Comparison of ENCODE assay signal across 23 cellular contexts in the genomic region with DNA sequence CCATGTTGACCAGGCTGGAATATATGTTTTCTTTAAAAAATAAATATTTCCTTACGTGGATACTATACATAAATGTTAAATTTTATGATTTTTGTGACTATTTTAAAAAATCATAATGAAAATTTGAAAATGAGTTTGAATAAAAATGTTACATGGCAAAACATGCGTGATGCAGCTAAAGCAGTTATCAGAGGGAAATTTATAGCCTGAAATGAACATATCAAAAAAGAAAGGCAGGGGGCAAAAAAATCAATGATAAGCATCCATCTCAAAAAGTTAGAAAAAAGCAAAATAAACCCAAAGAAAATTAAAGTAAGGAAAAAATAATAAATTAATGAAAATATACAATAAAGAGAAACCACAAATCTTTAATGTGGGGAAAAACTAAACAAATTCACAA. TPM values are rescaled to one million over a fixed set of nuclear protein-coding genes. Genes with fewer than 3 reads are reported as not detected.
A peak's percentile ranks its signal among the peaks of the same experiment; 100 is the strongest.
DNase-seq lines count a peak whose midpoint lies in the region; ATAC-seq, FAIRE-seq and TF ChIP-seq lines count a peak whose summit lies in the region.
"Had no signal": no experiment of that assay in that cellular context is flagged by ENCODE, and none has a peak within 500 bp of the region (broad histone marks: within the 10 kb centered on the region; RNA-seq: fewer than 3 reads in every experiment).

No MANE protein-coding gene starts in this region.

- in situ Hi-C loops in K562 (cut with MboI), result no loop called here

- H3K9me1 ChIP-seq in K562 (ENCODE audit: control insufficient read depth, insufficient read depth, low read length), result no peaks in the 10 kb centered on the region

- FAIRE-seq in K562 (lab: Jason Lieb, UNC), result no peak
- FAIRE-seq: A549, GM12891, GM19239 had no signal

- H3K9me2 ChIP-seq in SK-N-SH, result no peaks in the 10 kb centered on the region

- WGBS in SK-N-SH (ENCODE audit: low lambda C conversion rate), result 65% methylated on average over 2 of the region's 2 CpGs
- 44% methylated on average over 2 of the region's 2 CpGs for WGBS in K562 (ENCODE audit: insufficient coverage, low coverage, missing lambda C conversion rate)

- H3K4me1 ChIP-seq in SK-N-SH (ENCODE audit: control insufficient read depth in 1 of 2, insufficient read depth in 2 of 2, low read depth in 1 of 2, low read length in 1 of 2) (peaks cover 5 to 8% of the 10 kb centered on the region in 2 experiments; a peak in 3 of 4 replicates), Caco-2 (peaks cover 6% of the 10 kb centered on the region; the same call in 1 of the 2 replicates), K562 (replicated peaks in 1 of 2; ENCODE audit: control insufficient read depth in 2 of 2, insufficient read depth in 2 of 2, low read length in 2 of 2) (peaks cover 0 to under 1% of the 10 kb centered on the region in 2 experiments; a peak in 1 of 5 replicates), colonic mucosa (no peaks in the 10 kb centered on the region)
- H3K4me1 ChIP-seq: A549 had no signal

- H3K4me1 Mint-ChIP-seq in Caco-2 (ENCODE audit: low read depth, unreplicated experiment), result peaks cover 7% of the 10 kb centered on the region
- peaks cover 33% of the 10 kb centered on the region for H3K4me1 Mint-ChIP-seq in T-helper 17 cell

- BruUV-seq in Caco-2 (replicated peaks; lab: Mats Ljungman, UMichigan), result no TSS peak
- no TSS peak for BruUV-seq in K562 (replicated peaks; lab: Mats Ljungman, UMichigan)

- CTCF ChIA-PET in SK-N-SH (lab: Yijun Ruan, JAX) (no interaction called here), Caco-2 (lab: Charles Lee) (no interaction called here), K562 (lab: Yijun Ruan, JAX; ENCODE audit: low intra/inter-chr PET ratio) (no interaction called here), GM10248 (lab: Yijun Ruan, JAX) (interaction anchor here (1.3 to 1.4 kb wide), 2 partner anchors 11 to 141 kb away, joined by 3 to 4 read pairs; no protein-coding TSS in a partner anchor)

- peaks cover 57% of the 10 kb centered on the region for H3K79me2 ChIP-seq in SK-N-SH (ENCODE audit: insufficient read depth)
- peaks cover 64% of the 10 kb centered on the region for H3K79me2 ChIP-seq in K562 (ENCODE audit: control insufficient read depth, insufficient read depth, low read length)

- DNase-seq in SK-N-SH (no peak), Caco-2 (no peak), T-helper 17 cell (no peak), K562 (ENCODE audit: extremely low read depth in 1 of 4, low spot score in 3 of 4) (no peak), GM10248 (ENCODE audit: extremely low spot score) (no peak), colonic mucosa (no peak)
- DNase-seq: AML-193; CD4-positive, alpha-beta T cell; CD8-positive, alpha-beta T cell; DMS 273 treated with DMSO at 0.1 percent for 48 hours; DMS153; DMS53; DMS79; DND-41; GDM1 had no signal

- H3K27ac ChIP-seq in SK-N-SH (ENCODE audit: low read depth in 2 of 2, low read length in 1 of 2) (no peak overlapping the region), K562 (ENCODE audit: extremely low read depth, low read depth, low read length) (no peak overlapping the region), colonic mucosa (no peak overlapping the region)
- H3K27ac ChIP-seq: 22Rv1; A549; BLaER1 treated with 17β-estradiol and CSF1 and Interleukin-3, amounts not matched to agents 10 nM and 100 nM; C4-2B had no signal

- H4K20me1 ChIP-seq in SK-N-SH (ENCODE audit: insufficient read depth) (no peaks in the 10 kb centered on the region), K562 (replicated peaks; ENCODE audit: control insufficient read depth, insufficient read depth, low read length) (no peaks in the 10 kb centered on the region)

- H3K36me3 Mint-ChIP-seq in Caco-2 (ENCODE audit: insufficient read depth, unreplicated experiment) (peaks cover 24% of the 10 kb centered on the region), T-helper 17 cell (ENCODE audit: low read depth) (peaks cover 7% of the 10 kb centered on the region)

- H3K27me3 ChIP-seq in SK-N-SH (ENCODE audit: insufficient read depth) (no peaks in the 10 kb centered on the region), Caco-2 (replicated peaks; ENCODE audit: control insufficient read depth, insufficient read depth, low read length) (no peaks in the 10 kb centered on the region), K562 (ENCODE audit: control insufficient read depth in 2 of 2, insufficient read depth in 2 of 2, low read length in 2 of 2) (no peaks in the 10 kb centered on the region), colonic mucosa (no peaks in the 10 kb centered on the region)
- H3K27me3 ChIP-seq: BLaER1 treated with 17β-estradiol and CSF1 and Interleukin-3, amounts not matched to agents 10 nM and 100 nM had no signal

- TF ChIP-seq POLR2A in K562 (conservative IDR thresholded peaks at IDR 0.05), result no peak

- TF ChIP-seq EP300 in SK-N-SH (IDR thresholded peaks at IDR 0.05; ENCODE audit: borderline replicate concordance in 1 of 2, low read depth in 1 of 2, low read length in 1 of 2) (no peak), K562 (IDR thresholded peaks at IDR 0.05; ENCODE audit: low read length) (no peak)

- no peak overlapping the region for H2AFZ ChIP-seq in SK-N-SH (ENCODE audit: low read depth)
- H2AFZ ChIP-seq in K562 (ENCODE audit: low read depth, low read length), result no peak overlapping the region

- H3K27me3 Mint-ChIP-seq in Caco-2 (ENCODE audit: insufficient read depth, unreplicated experiment) (no peaks in the 10 kb centered on the region), T-helper 17 cell (no peaks in the 10 kb centered on the region)
- H3K27me3 Mint-ChIP-seq: B cell; CD4-positive, alpha-beta T cell had no signal

- peak overlapping the region; percentile 62 for H3K27ac Mint-ChIP-seq in Caco-2 (ENCODE audit: unreplicated experiment)
- H3K27ac Mint-ChIP-seq in T-helper 17 cell, result peak overlapping the region; percentile 46
- H3K27ac Mint-ChIP-seq: B cell; CD4-positive, alpha-beta T cell; CD8-positive, alpha-beta T cell had no signal

- no peak for ATAC-seq in SK-N-SH treated with all-trans-retinoic acid at 6 μM for 48 hours
- ATAC-seq in T-helper 17 cell, result no peak
- ATAC-seq in K562, result no peak
- ATAC-seq: A549; CD8-positive, alpha-beta T cell had no signal

- TF ChIP-seq RAD21 in SK-N-SH (IDR thresholded peaks at IDR 0.05; ENCODE audit: low read length), result no peak
- no peak for TF ChIP-seq RAD21 in K562 (CRISPR knock-in tag; conservative IDR thresholded peaks at IDR 0.05 in 1 of 2, IDR thresholded peaks at IDR 0.05 in 1 of 2)

- no peak overlapping the region for H3K4me2 ChIP-seq in SK-N-SH
- H3K4me2 ChIP-seq in K562 (ENCODE audit: insufficient read depth, low read length), result no peak overlapping the region
- H3K4me2 ChIP-seq: A549; BLaER1 treated with 17β-estradiol and CSF1 and Interleukin-3, amounts not matched to agents 10 nM and 100 nM had no signal

- H3K9me3 ChIP-seq in SK-N-SH (peaks cover 4% of the 10 kb centered on the region; the same call in 1 of the 2 replicates), Caco-2 (no peaks in the 10 kb centered on the region; the same call in 1 of the 2 replicates), T-helper 17 cell (ENCODE audit: control insufficient read depth, low read length, poor library complexity, severe bottlenecking) (no peaks in the 10 kb centered on the region), K562 (replicated peaks; ENCODE audit: control insufficient read depth, insufficient read depth, low read depth, low read length) (no peaks in the 10 kb centered on the region; the same call in 1 of the 2 replicates), colonic mucosa (no peaks in the 10 kb centered on the region)

- H3K9ac ChIP-seq in SK-N-SH (no peak overlapping the region), K562 (ENCODE audit: insufficient read depth in 1 of 2, low read depth in 2 of 2, low read length in 2 of 2) (no peak overlapping the region), colonic mucosa (ENCODE audit: low read depth in 2 of 2, low read length in 2 of 2) (no peak overlapping the region)
- H3K9ac ChIP-seq: BLaER1 treated with 17β-estradiol and CSF1 and Interleukin-3, amounts not matched to agents 10 nM and 100 nM had no signal

- TF ChIP-seq CTCF in SK-N-SH (IDR thresholded peaks at IDR 0.05), result no peak
- TF ChIP-seq CTCF in Caco-2 (IDR thresholded peaks at IDR 0.05; ENCODE audit: insufficient read depth in 1 of 2, low read depth in 1 of 2, low read length in 1 of 2, severe bottlenecking in 1 of 2, unreplicated experiment in 1 of 2), result no peak
- TF ChIP-seq CTCF in K562 (IDR thresholded peaks at IDR 0.05 in 2 of 3, conservative IDR thresholded peaks at IDR 0.05 in 1 of 3; ENCODE audit: insufficient read depth in 2 of 3, low read depth in 1 of 3, low read length in 3 of 3), result no peak
- TF ChIP-seq CTCF in GM10248 (IDR thresholded peaks at IDR 0.05; ENCODE audit: control extremely low read depth, extremely low read depth, low read depth, missing control alignments), result no peak
- no peak for TF ChIP-seq CTCF in colonic mucosa (IDR thresholded peaks at IDR 0.05)

- H3K9me3 Mint-ChIP-seq in Caco-2 (ENCODE audit: unreplicated experiment), result no peaks in the 10 kb centered on the region
- H3K9me3 Mint-ChIP-seq: CD4-positive, alpha-beta T cell; CD8-positive, alpha-beta T cell had no signal

- H3K4me3 Mint-ChIP-seq in Caco-2 (ENCODE audit: unreplicated experiment), result no peak overlapping the region
- H3K4me3 Mint-ChIP-seq in T-helper 17 cell, result no peak overlapping the region
- H3K4me3 Mint-ChIP-seq: B cell; CD4-positive, alpha-beta T cell; CD8-positive, alpha-beta T cell had no signal

- H3F3A ChIP-seq in SK-N-SH (replicated peaks; ENCODE audit: insufficient read depth), result no peaks in the 10 kb centered on the region

- H3K4me3 ChIP-seq in SK-N-SH (ENCODE audit: low read depth in 2 of 2, low read length in 1 of 2) (no peak overlapping the region), Caco-2 (ENCODE audit: low read depth, low read length) (no peak overlapping the region), K562 (no peak overlapping the region), colonic mucosa (no peak overlapping the region)
- H3K4me3 ChIP-seq: A549; BLaER1 treated with 17β-estradiol and CSF1 and Interleukin-3, amounts not matched to agents 10 nM and 100 nM had no signal

- H3K36me3 ChIP-seq in SK-N-SH (replicated peaks in 1 of 2; ENCODE audit: control insufficient read depth in 1 of 2, insufficient read depth in 2 of 2, low read length in 1 of 2), result peaks cover 0 to 14% of the 10 kb centered on the region in 2 experiments
- H3K36me3 ChIP-seq in Caco-2 (ENCODE audit: control insufficient read depth, insufficient read depth, low read length), result peaks cover 3% of the 10 kb centered on the region; the same call in 1 of the 2 replicates
- H3K36me3 ChIP-seq in K562 (ENCODE audit: control insufficient read depth, insufficient read depth, low read length), result peaks cover 8% of the 10 kb centered on the region; the same call in 2 of the 3 replicates
- H3K36me3 ChIP-seq in colonic mucosa, result no peaks in the 10 kb centered on the region

- POLR2A ChIA-PET in SK-N-SH (lab: Yijun Ruan, JAX), result no interaction called here
- POLR2A ChIA-PET in Caco-2 (lab: Charles Lee), result no interaction called here
- POLR2A ChIA-PET in K562 (lab: Yijun Ruan, JAX), result interaction anchor here (1.5 kb wide), 1 partner anchor 11 kb away, joined by 4 read pairs; no protein-coding TSS in a partner anchor
- POLR2A ChIA-PET in GM10248 (lab: Yijun Ruan, JAX), result no interaction called here

- intact Hi-C loops in Caco-2 (cut with micrococcal nuclease; ENCODE audit: unreplicated experiment), result no loop called here
- intact Hi-C loops in K562 (cut with micrococcal nuclease), result no loop called here
- intact Hi-C loops in colonic mucosa (cut with DNase I), result no loop called here

RNA-seq across cellular contexts. Expression of a gene that starts 8.6 kb away (rescaled TPM):
- 1.8 and 2.2 TPM in 2 replicates for polyA plus RNA-seq in SK-N-SH (2012; rRNA removed)
- polyA plus RNA-seq in SK-N-SH (2012; cell fraction: cytosol; rRNA removed), result 3.2 and 3.7 TPM in 2 replicates
- polyA plus RNA-seq in SK-N-SH (2012; cell fraction: nucleus; rRNA removed), result 1.4 and 2.3 TPM in 2 replicates
- 11.3 and 11.5 TPM in 2 replicates for total RNA-seq in Caco-2 (2022)
- total RNA-seq in T-helper 17 cell, result 10 to 100 TPM; 29.0 to 33.1 TPM
- 9.4 and 42.2 TPM in 2 replicates for total RNA-seq in K562 (2011; cell fraction: chromatin; rRNA removed; ENCODE audit: low replicate concordance)
- 6.0 and 8.4 TPM in 2 replicates for total RNA-seq in K562 (2011; cell fraction: nucleolus; rRNA removed)
- total RNA-seq in K562 (2011; cell fraction: nucleoplasm; rRNA removed), result 19.9 and 28.9 TPM in 2 replicates
- total RNA-seq in K562 (2014; rRNA removed), result 7.8 and 8.2 TPM in 2 replicates
- total RNA-seq in K562 (2014; rRNA removed; fragmentation: Illumina TruSeq; extraction: Trizol), result 13.6 and 14.4 TPM in 2 replicates
- total RNA-seq in K562 (2015; rRNA removed; fragmentation: Illumina TruSeq; extraction: Trizol), result 10.7 and 11.2 TPM in 2 replicates
- total RNA-seq in K562 (2021), result 10.3 and 10.5 TPM in 2 replicates
- polyA plus RNA-seq in K562 (2011; rRNA removed), result 15.9 and 18.4 TPM in 2 replicates
- polyA plus RNA-seq in K562 (2011; cell fraction: cytosol; rRNA removed), result 2.7 and 11.3 TPM in 2 replicates
- polyA plus RNA-seq in K562 (2011; cell fraction: nucleus; rRNA removed), result 8.0 and 22.9 TPM in 2 replicates
- polyA plus RNA-seq in K562 (2012), result 6.5 and 7.3 TPM in 2 replicates
- 6.9 and 9.5 TPM in 2 replicates for polyA plus RNA-seq in K562 (2014; fragmentation: Illumina TruSeq; extraction: Trizol)
- 1 to 10 TPM; 3.6 to 4.3 TPM for polyA plus RNA-seq in K562 (2014; fragmentation: Nextera tagmentation; extraction: Ambion mirVana)
- polyA plus RNA-seq in K562 (2014; rRNA removed), result 6.0 and 8.2 TPM in 2 replicates
- 22.1 and 31.4 TPM in 2 replicates for polyA minus RNA-seq in K562 (2011; rRNA and poly(A)+ RNA removed)
- polyA minus RNA-seq in K562 (2011; cell fraction: cytosol; rRNA and poly(A)+ RNA removed), result 12.0 and 16.3 TPM in 2 replicates
- polyA minus RNA-seq in K562 (2011; cell fraction: nucleus; rRNA and poly(A)+ RNA removed), result 5.0 and 16.2 TPM in 2 replicates
- total RNA-seq in colonic mucosa, result 1 to 10 TPM; 5.2 to 6.2 TPM
